ENCODE assay signal across 8 cellular contexts in genomic region chr17:50841949-50842354, GRCh38. TPM values are rescaled to one million over a fixed set of nuclear protein-coding genes. Genes with fewer than 3 reads are reported as not detected.
DNase-seq lines count a peak whose midpoint lies in the region; ATAC-seq, FAIRE-seq and TF ChIP-seq lines count a peak whose summit lies in the region.

No MANE protein-coding gene starts in this region.

- BruUV-seq in MCF 10A (replicated peaks; lab: Mats Ljungman, UMichigan): no TSS peak

- no peaks in the 10 kb centered on the region for H3K27me3 ChIP-seq in keratinocyte (ENCODE audit: control insufficient read depth, extremely low read depth, insufficient read depth, low read length)

- intact Hi-C loops in Right ventricle myocardium inferior (cut with DNase I): loop anchor here (1.0 to 2.0 kb wide), 3 partner anchors 25 to 295 kb away; partner anchors contain the start of gene SPATA20
- intact Hi-C loops in cardiac septum (cut with DNase I): loop anchor here (1.0 to 2.0 kb wide), 2 partner anchors 59 to 295 kb away; partner anchors contain the start of gene SPATA20
- intact Hi-C loops in MCF 10A (cut with micrococcal nuclease): loop anchor here (1.0 to 5.0 kb wide), 4 partner anchors 59 to 360 kb away; partner anchors contain the start of genes ANKRD40 and SPATA20

- no peak overlapping the region for H3K4me2 ChIP-seq in keratinocyte (ENCODE audit: control insufficient read depth, extremely low read depth, insufficient read depth, low read depth, low read length)

- no peak overlapping the region for H3K4me3 Mint-ChIP-seq in MCF 10A (ENCODE audit: unreplicated experiment)

- H2AFZ ChIP-seq in keratinocyte (ENCODE audit: control insufficient read depth, low read length): no peak overlapping the region

- CTCF ChIA-PET in MCF 10A (lab: Yijun Ruan, JAX): interaction anchor here (0.6 to 8.3 kb wide), 34 partner anchors 10 to 672 kb away, joined by 3 to 320 read pairs (median 5); no protein-coding TSS in a partner anchor

- H3K36me3 ChIP-seq in keratinocyte (ENCODE audit: control insufficient read depth in 2 of 2, extremely low read depth in 1 of 2, insufficient read depth in 2 of 2, low read length in 2 of 2): no peaks in the 10 kb centered on the region

- H4K20me1 ChIP-seq in keratinocyte (ENCODE audit: control insufficient read depth, extremely low read depth, insufficient read depth, low read length): no peaks in the 10 kb centered on the region

- no peak overlapping the region for H3K27ac Mint-ChIP-seq in MCF 10A (ENCODE audit: low read depth, unreplicated experiment)

- H3K4me3 ChIP-seq in keratinocyte (ENCODE audit: control insufficient read depth in 2 of 3, extremely low read depth in 1 of 3, insufficient read depth in 2 of 3, low read depth in 1 of 3, low read length in 3 of 3): no peak overlapping the region

- ATAC-seq in Right ventricle myocardium inferior (peak; percentile 58), HG03159 (IDR thresholded peaks at IDR 0.05; ENCODE audit: unreplicated experiment) (no peak)

- H3K36me3 Mint-ChIP-seq in MCF 10A (ENCODE audit: insufficient read depth, unreplicated experiment): no peaks in the 10 kb centered on the region

- H3K9me3 ChIP-seq in keratinocyte (ENCODE audit: control insufficient read depth, low read depth, low read length): no peaks in the 10 kb centered on the region

- no peak for DNase-seq in Right ventricle myocardium inferior (ENCODE audit: missing footprints)
- no peak for DNase-seq in cardiac septum (ENCODE audit: low spot score)
- peak; percentile 20 to 56 for DNase-seq in NCI-H1930 (lab: John Stamatoyannopoulos, UW)
- DNase-seq in T-helper 9 cell: peak; percentile 46
- peak; percentile 74 for DNase-seq in MCF 10A (ENCODE audit: unreplicated experiment)
- no peak for DNase-seq in keratinocyte (ENCODE audit: low read depth, low spot score)
- DNase-seq in stimulated activated CD4-positive, alpha-beta T cell treated with anti-CD3 and anti-CD28 coated beads, Interleukin-2, amount 100 ng/mL, for 24 hours: peak; percentile 63 to 67

- no peaks in the 10 kb centered on the region for H3K27me3 Mint-ChIP-seq in MCF 10A (ENCODE audit: insufficient read depth, unreplicated experiment)

- peaks cover 14% of the 10 kb centered on the region for H3K4me1 Mint-ChIP-seq in MCF 10A (ENCODE audit: insufficient read depth, unreplicated experiment)

- FAIRE-seq in keratinocyte (lab: Jason Lieb, UNC): peak; percentile 92

- H3K9me3 Mint-ChIP-seq in MCF 10A (ENCODE audit: unreplicated experiment): no peaks in the 10 kb centered on the region

- dilution Hi-C loops in keratinocyte (cut with MboI; ENCODE audit: extremely low pct_ligation_motif_present, low sequenced_read_pairs): no loop called here

- no peaks in the 10 kb centered on the region for H3K79me2 ChIP-seq in keratinocyte (ENCODE audit: control insufficient read depth, insufficient read depth, low read length)

- no peaks in the 10 kb centered on the region for H3K9me1 ChIP-seq in keratinocyte (ENCODE audit: control insufficient read depth, extremely low read depth, insufficient read depth, low read length)

- TF ChIP-seq CTCF in MCF 10A (IDR thresholded peaks at IDR 0.05; ENCODE audit: unreplicated experiment) (peak; percentile 84), keratinocyte (optimal IDR thresholded peaks at IDR 0.05 in 1 of 3, IDR thresholded peaks at IDR 0.05 in 1 of 3, conservative IDR thresholded peaks at IDR 0.05 in 1 of 3; ENCODE audit: extremely low read depth in 1 of 3, insufficient read depth in 2 of 3, low read length in 3 of 3) (peak; percentile 84 to 95 (median 86))

- peaks cover 28% of the 10 kb centered on the region for H3K4me1 ChIP-seq in keratinocyte (ENCODE audit: control insufficient read depth, extremely low read depth, insufficient read depth, low read length)

- H3K27ac ChIP-seq in keratinocyte (ENCODE audit: control insufficient read depth, insufficient read depth, low read length): no peak overlapping the region

- POLR2A ChIA-PET in MCF 10A (lab: Yijun Ruan, JAX): interaction anchor here (0.7 to 2.9 kb wide), 4 partner anchors 10 to 58 kb away, joined by 3 to 23 read pairs (median 4); no protein-coding TSS in a partner anchor

- H3K9ac ChIP-seq in keratinocyte (ENCODE audit: control insufficient read depth, extremely low read depth, insufficient read depth, low read length): no peak overlapping the region

RNA-seq across cellular contexts. Expression of gene WFIKKN2, which starts 6.6 kb away (rescaled TPM):
- 0.14 TPM for total RNA-seq in Right ventricle myocardium inferior
- 0.19 TPM for total RNA-seq in cardiac septum
- not detected in 2 replicates for total RNA-seq in MCF 10A (2022)
- not detected in 3 replicates for polyA plus RNA-seq in keratinocyte
- polyA plus RNA-seq in keratinocyte (2011; ENCODE audit: low read depth): not detected
- not detected in 2 replicates for polyA plus RNA-seq in keratinocyte (2011; cell fraction: cytosol; rRNA removed)
- polyA plus RNA-seq in keratinocyte (2011; cell fraction: nucleus; rRNA removed): not detected in 2 replicates
- not detected in 2 replicates for polyA plus RNA-seq in keratinocyte (2012; ENCODE audit: low replicate concordance)
- not detected in 3 replicates for polyA minus RNA-seq in keratinocyte
- not detected for polyA minus RNA-seq in keratinocyte (2011; cell fraction: cytosol; rRNA and poly(A)+ RNA removed)
- not detected in 2 replicates for polyA minus RNA-seq in keratinocyte (2011; cell fraction: nucleus; rRNA and poly(A)+ RNA removed)

RNA-seq across cellular contexts. Expression of gene TOB1, which starts 24.2 kb away (rescaled TPM):
- total RNA-seq in Right ventricle myocardium inferior (83.3 TPM), cardiac septum (71.1 TPM), MCF 10A (2022) (53.1 and 66.0 TPM in 2 replicates)
- 59.5 to 73.3 TPM (median 64.4 TPM) in 3 replicates for polyA plus RNA-seq in keratinocyte
- polyA plus RNA-seq in keratinocyte (2011; ENCODE audit: low read depth): 97.4 TPM
- 43.7 and 59.1 TPM in 2 replicates for polyA plus RNA-seq in keratinocyte (2011; cell fraction: cytosol; rRNA removed)
- 146 and 173 TPM in 2 replicates for polyA plus RNA-seq in keratinocyte (2011; cell fraction: nucleus; rRNA removed)
- 94.3 and 311 TPM in 2 replicates for polyA plus RNA-seq in keratinocyte (2012; ENCODE audit: low replicate concordance)
- polyA minus RNA-seq in keratinocyte: 84.2 to 122 TPM (median 105 TPM) in 3 replicates
- polyA minus RNA-seq in keratinocyte (2011; cell fraction: cytosol; rRNA and poly(A)+ RNA removed): 108 TPM
- 181 and 201 TPM in 2 replicates for polyA minus RNA-seq in keratinocyte (2011; cell fraction: nucleus; rRNA and poly(A)+ RNA removed)

Comparison
In these comparisons a context has a peak if more than half of its experiments do, and no peak if none do; other contexts are left out.
1. DNase-seq: peak in NCI-H1930 (2 of 2), T-helper 9 cell (single experiment), MCF 10A (single experiment) and stimulated activated CD4-positive, alpha-beta T cell treated with anti-CD3 and anti-CD28 coated beads, Interleukin-2, amount 100 ng/mL, for 24 hours (2 of 2); none in Right ventricle myocardium inferior (single experiment), cardiac septum (single experiment) and keratinocyte (single experiment).